In the genomic region with DNA sequence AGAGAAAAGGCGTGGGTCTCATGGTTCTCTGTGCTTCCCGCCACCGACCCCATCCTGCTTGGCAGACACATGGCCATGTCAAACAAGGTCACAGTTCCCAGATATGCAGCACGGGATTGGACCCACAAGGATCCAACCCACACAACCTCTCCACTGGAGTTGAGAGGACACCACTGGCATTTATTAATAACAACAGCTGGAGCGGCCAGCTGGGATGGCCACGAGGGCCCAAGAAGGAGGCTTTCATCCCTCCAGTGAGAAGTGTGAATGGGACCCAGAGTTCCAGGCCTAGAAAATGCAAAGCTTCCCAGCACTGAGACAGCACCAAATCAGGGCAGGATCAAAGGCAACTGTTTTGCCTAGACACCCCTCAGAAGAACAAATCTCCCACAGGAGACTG, we compare ENCODE assay signal across 17 cellular contexts.
A peak's percentile ranks its signal among the peaks of the same experiment; 100 is the strongest.
DNase-seq lines count a peak whose midpoint lies in the region; ATAC-seq and TF ChIP-seq lines count a peak whose summit lies in the region.
"Had no signal": no experiment of that assay in that cellular context is flagged by ENCODE, and none has a peak within 500 bp of the region (broad histone marks: within the 10 kb centered on the region; RNA-seq: fewer than 3 reads in every experiment).

No MANE protein-coding gene starts in this region.

- DNase-seq in Ammon's horn (ENCODE audit: low spot score) = peak; percentile 43
- peak in 35 of 61 donors; percentile 15 to 68 (median 34) for DNase-seq in caudate nucleus (lab: John Stamatoyannopoulos, UW)
- DNase-seq in midbrain (lab: John Stamatoyannopoulos, UW) = peak; percentile 64
- peak; percentile 75 for DNase-seq in pons (ENCODE audit: low spot score)
- no peak for DNase-seq in NCI-H2227 (lab: John Stamatoyannopoulos, UW; ENCODE audit: unreplicated experiment)
- no peak for DNase-seq in COR-L47 (lab: John Stamatoyannopoulos, UW)
- DNase-seq: BE2C; CD8-positive, alpha-beta T cell; DND-41; GDM1; KG1; NCI-H1436; NCI-H2081 treated with DMSO at 0.1 percent for 48 hours; NCI-H510A treated with DMSO at 0.1 percent for 48 hours had no signal

- ATAC-seq in GM18505 (IDR thresholded peaks at IDR 0.05; ENCODE audit: unreplicated experiment) = no peak
- no peak for ATAC-seq in GM18498 (IDR thresholded peaks at IDR 0.05; ENCODE audit: unreplicated experiment)
- ATAC-seq: CD8-positive, alpha-beta T cell had no signal

- TF ChIP-seq POLR2A in GM18505 (IDR thresholded peaks at IDR 0.05; ENCODE audit: borderline replicate concordance, extremely low read depth, insufficient read depth, insufficient read length) = no peak

- peak overlapping the region; percentile 55 for H3K27ac ChIP-seq in caudate nucleus (ENCODE audit: low read depth, low read length)
- H3K27ac ChIP-seq: 22Rv1 had no signal

Comparison
In these comparisons a context has a peak if more than half of its experiments do, and no peak if none do; other contexts are left out.
1. DNase-seq: peak in Ammon's horn (single experiment), caudate nucleus (35 of 61), midbrain (single experiment) and pons (single experiment); none in NCI-H2227 (single experiment) and COR-L47 (single experiment).